In genomic region chr2:106147665-106148064, GRCh38 we compare ENCODE assay signal across 1 cellular context.
TF ChIP-seq lines count a peak whose summit lies in the region.

No MANE protein-coding gene starts in this region.

TF ChIP-seq in SK-N-SH treated with all-trans-retinoic acid at 6 μM for 48 hours, 23 proteins besides CTCF, POLR2A, EP300 and RAD21 (continued from another document):
- TF ChIP-seq CREB5 (CRISPR knock-in tag; IDR thresholded peaks at IDR 0.05; ENCODE audit: low read depth) (no peak), TSHZ2 (CRISPR knock-in tag; IDR thresholded peaks at IDR 0.05) (no peak), POU6F1 (CRISPR knock-in tag; IDR thresholded peaks at IDR 0.05; ENCODE audit: borderline replicate concordance, low read depth) (no peak), OSR1 (CRISPR knock-in tag; IDR thresholded peaks at IDR 0.05) (no peak)
